Comparison of ENCODE assay signal across 21 cellular contexts in genomic region chr6:41892921-41893564, GRCh38. TPM values are rescaled to one million over a fixed set of nuclear protein-coding genes. Genes with fewer than 3 reads are reported as not detected.
DNase-seq lines count a peak whose midpoint lies in the region; ATAC-seq lines count a peak whose summit lies in the region.
"Had no signal": no experiment of that assay in that cellular context is flagged by ENCODE, and none has a peak within 500 bp of the region (broad histone marks: within the 10 kb centered on the region; RNA-seq: fewer than 3 reads in every experiment).

No MANE protein-coding gene starts in this region.

- no peaks in the 10 kb centered on the region for H3K27me3 ChIP-seq in BLaER1
- no peaks in the 10 kb centered on the region for H3K27me3 ChIP-seq in HUES6 (ENCODE audit: control insufficient read depth, insufficient read depth, low read length)
- H3K27me3 ChIP-seq in iPS-20b (ENCODE audit: insufficient read depth, low read length), result 0 out of 2 replicates have a peak, but pooled peaks cover 6% of the 10 kb centered on the region
- H3K27me3 ChIP-seq: cardiac muscle cell, SJCRH30, uterus had no signal

- H3K27ac Mint-ChIP-seq in activated CD4-positive, alpha-beta T cell treated with anti-CD3 and anti-CD28 coated beads for 36 hours, result no peak overlapping the region
- H3K27ac Mint-ChIP-seq: activated B cell treated with CpG ODN at 0.5 μM for 24 hours; dendritic cell treated with granulocyte-macrophage colony-stimulating factor and Interleukin-4, amounts not matched to agents 40 ng/mL and 50 ng/mL, for 4 days had no signal

- ATAC-seq in activated CD4-positive, alpha-beta T cell treated with anti-CD3 and anti-CD28 coated beads for 36 hours, result no peak
- ATAC-seq in GM18861 (IDR thresholded peaks at IDR 0.05; ENCODE audit: unreplicated experiment) (no peak), GM19463 (IDR thresholded peaks at IDR 0.05; ENCODE audit: unreplicated experiment) (no peak)
- ATAC-seq: activated T-cell treated with anti-CD3 and anti-CD28 coated beads, Interleukin-2, amount 50 U/mL, for 4 hours; Panc1 had no signal

- no peaks in the 10 kb centered on the region for H3K36me3 Mint-ChIP-seq in activated CD4-positive, alpha-beta T cell treated with anti-CD3 and anti-CD28 coated beads for 36 hours (ENCODE audit: low read depth)

- DNase-seq in SK-N-MC (ENCODE audit: low read depth, low spot score) (no peak), NOMO-1 treated with DMSO at 0.1 percent for 48 hours (lab: John Stamatoyannopoulos, UW; ENCODE audit: unreplicated experiment) (no peak)
- no peak for DNase-seq in activated CD4-positive, alpha-beta T cell treated with anti-CD3 and anti-CD28 coated beads for 36 hours
- DNase-seq: activated B cell treated with CpG ODN at 0.5 μM for 24 hours; activated naive CD4-positive, alpha-beta T cell treated with Interleukin-2 at 50 U/mL for 16 hours; activated T-cell treated with anti-CD3 and anti-CD28 coated beads, Interleukin-2, amount 50 U/mL, for 4 hours; C1 segment of cervical spinal cord; GDM1; Kasumi-1; mammary epithelial cell; NCI-H526; SJCRH30; uterus had no signal

- peak overlapping the region; percentile 98 for H3K4me2 ChIP-seq in BLaER1

- intact Hi-C loops in activated CD4-positive, alpha-beta T cell treated with anti-CD3 and anti-CD28 coated beads for 36 hours (cut with DNase I, micrococcal nuclease), result loop anchor here (5.0 kb wide), 2 partner anchors 46 to 209 kb away; no protein-coding TSS in a partner anchor

- H3K4me1 Mint-ChIP-seq in activated CD4-positive, alpha-beta T cell treated with anti-CD3 and anti-CD28 coated beads for 36 hours, result peaks cover 13% of the 10 kb centered on the region

- peak overlapping the region; percentile 78 for H3K4me3 ChIP-seq in BLaER1
- peak overlapping the region; percentile 69 for H3K4me3 ChIP-seq in HUES6 (ENCODE audit: low read depth, low read length)
- peak overlapping the region; percentile 83 for H3K4me3 ChIP-seq in SK-N-MC
- H3K4me3 ChIP-seq in iPS-20b (ENCODE audit: low read length), result peak overlapping the region; percentile 92
- H3K4me3 ChIP-seq: SJCRH30, uterus had no signal

- H3K4me3 Mint-ChIP-seq in activated CD4-positive, alpha-beta T cell treated with anti-CD3 and anti-CD28 coated beads for 36 hours, result no peak overlapping the region
- H3K4me3 Mint-ChIP-seq: activated B cell treated with CpG ODN at 0.5 μM for 24 hours; activated T-cell treated with anti-CD3 and anti-CD28 coated beads, Interleukin-2, amount 50 U/mL, for 4 hours; dendritic cell treated with granulocyte-macrophage colony-stimulating factor and Interleukin-4, amounts not matched to agents 40 ng/mL and 50 ng/mL, for 4 days had no signal

- H3K36me3 ChIP-seq in BLaER1 (peaks cover 30% of the 10 kb centered on the region; the same call in 1 of the 2 replicates), HUES6 (ENCODE audit: control insufficient read depth, insufficient read depth, low read length) (no peaks in the 10 kb centered on the region), SK-N-MC (ENCODE audit: insufficient read depth, low read length) (no peaks in the 10 kb centered on the region), iPS-20b (ENCODE audit: insufficient read depth, low read depth, low read length) (no peaks in the 10 kb centered on the region)
- H3K36me3 ChIP-seq: cardiac muscle cell, SJCRH30, uterus had no signal

- CTCF ChIA-PET in activated CD4-positive, alpha-beta T cell treated with anti-CD3 and anti-CD28 coated beads for 36 hours (lab: Charles Lee), result interaction anchor here (0.5 to 1.4 kb wide), 7 partner anchors 26 to 158 kb away, joined by 3 to 10 read pairs (median 4); partner anchors contain the start of genes BYSL, MED20, TAF8 and TOMM6

- peaks cover 49% of the 10 kb centered on the region for H3K4me1 ChIP-seq in BLaER1
- peaks cover 17% of the 10 kb centered on the region for H3K4me1 ChIP-seq in HUES6 (ENCODE audit: control insufficient read depth, insufficient read depth, low read length)
- H3K4me1 ChIP-seq in iPS-20b (ENCODE audit: insufficient read depth, low read length), result peaks cover 16% of the 10 kb centered on the region; the same call in 1 of the 2 replicates

- POLR2A ChIA-PET in activated CD4-positive, alpha-beta T cell treated with anti-CD3 and anti-CD28 coated beads for 36 hours (lab: Charles Lee), result no interaction called here

- H4K20me1 ChIP-seq in BLaER1, result peaks cover 46% of the 10 kb centered on the region

- no peaks in the 10 kb centered on the region for H3K9me3 Mint-ChIP-seq in activated CD4-positive, alpha-beta T cell treated with anti-CD3 and anti-CD28 coated beads for 36 hours (ENCODE audit: low read depth)
- H3K9me3 Mint-ChIP-seq: activated B cell treated with CpG ODN at 0.5 μM for 24 hours; activated T-cell treated with anti-CD3 and anti-CD28 coated beads, Interleukin-2, amount 50 U/mL, for 4 hours; dendritic cell treated with granulocyte-macrophage colony-stimulating factor and Interleukin-4, amounts not matched to agents 40 ng/mL and 50 ng/mL, for 4 days had no signal

- peak overlapping the region; percentile 92 for H3K9ac ChIP-seq in BLaER1
- H3K9ac ChIP-seq in HUES6 (ENCODE audit: low read length), result no peak overlapping the region
- H3K9ac ChIP-seq in SK-N-MC (ENCODE audit: insufficient read length), result no peak overlapping the region
- peak overlapping the region; percentile 94; the same call in 1 of the 2 replicates for H3K9ac ChIP-seq in iPS-20b (ENCODE audit: low read depth, low read length)

- H3K27me3 Mint-ChIP-seq in activated CD4-positive, alpha-beta T cell treated with anti-CD3 and anti-CD28 coated beads for 36 hours, result no peaks in the 10 kb centered on the region
- H3K27me3 Mint-ChIP-seq: activated B cell treated with CpG ODN at 0.5 μM for 24 hours; dendritic cell treated with granulocyte-macrophage colony-stimulating factor and Interleukin-4, amounts not matched to agents 40 ng/mL and 50 ng/mL, for 4 days had no signal

- H3K9me3 ChIP-seq in BLaER1, result no peaks in the 10 kb centered on the region
- no peaks in the 10 kb centered on the region for H3K9me3 ChIP-seq in HUES6 (ENCODE audit: control insufficient read depth, insufficient read depth, low read depth, low read length)
- no peaks in the 10 kb centered on the region for H3K9me3 ChIP-seq in SK-N-MC (ENCODE audit: low read depth, low read length)
- no peaks in the 10 kb centered on the region for H3K9me3 ChIP-seq in iPS-20b (ENCODE audit: insufficient read depth, low read depth, low read length)
- H3K9me3 ChIP-seq: SJCRH30, uterus had no signal

- H3K27ac ChIP-seq in BLaER1 (peak overlapping the region; percentile 82; the same call in 1 of the 2 replicates), HUES6 (ENCODE audit: low read depth, low read length) (no peak overlapping the region), SK-N-MC (no peak overlapping the region), iPS-20b (ENCODE audit: low read length) (no peak overlapping the region)
- H3K27ac ChIP-seq: cardiac muscle cell, SJCRH30, uterus had no signal

RNA-seq across cellular contexts. Expression of gene USP49, which starts 2.1 kb away (rescaled TPM):
- total RNA-seq in activated CD4-positive, alpha-beta T cell treated with anti-CD3 and anti-CD28 coated beads for 36 hours, result 1 to 10 TPM; 5.6 to 7.3 TPM

RNA-seq across cellular contexts. Expression of gene MED20, which starts 27.9 kb away (rescaled TPM):
- 10 to 100 TPM; 19.4 to 21.6 TPM for total RNA-seq in activated CD4-positive, alpha-beta T cell treated with anti-CD3 and anti-CD28 coated beads for 36 hours

RNA-seq across cellular contexts. Expression of gene BYSL, which starts 28.3 kb away (rescaled TPM):
- 10 to 100 TPM; 51.6 to 56.0 TPM for total RNA-seq in activated CD4-positive, alpha-beta T cell treated with anti-CD3 and anti-CD28 coated beads for 36 hours

RNA-seq across cellular contexts. Expression of gene CCND3, which starts 48.6 kb away (rescaled TPM):
- 100 to 1,000 TPM; 625 to 806 TPM for total RNA-seq in activated CD4-positive, alpha-beta T cell treated with anti-CD3 and anti-CD28 coated beads for 36 hours

Comparison
In these comparisons a context has a peak if more than half of its experiments do, and no peak if none do; other contexts are left out.
1. H3K9ac ChIP-seq: peak in BLaER1 (single experiment) and iPS-20b (single experiment); none in HUES6 (single experiment) and SK-N-MC (single experiment).
2. Peak in every context shown above with its lines, with median percentiles within 50 percentile points of each other: H3K4me3 ChIP-seq.